In genomic region chr9:114662081-114662989, GRCh38 we compare ENCODE assay signal across 1 cellular context.
A peak's percentile ranks its signal among the peaks of the same experiment; 100 is the strongest.
TF ChIP-seq lines count a peak whose summit lies in the region.

No MANE protein-coding gene starts in this region.

TF ChIP-seq in HepG2, 621 proteins besides CTCF, POLR2A, EP300 and RAD21:
- TF ChIP-seq XRCC5 (optimal IDR thresholded peaks at IDR 0.05; ENCODE audit: low read length), result peak; percentile 46
- TF ChIP-seq, protein P1, sequence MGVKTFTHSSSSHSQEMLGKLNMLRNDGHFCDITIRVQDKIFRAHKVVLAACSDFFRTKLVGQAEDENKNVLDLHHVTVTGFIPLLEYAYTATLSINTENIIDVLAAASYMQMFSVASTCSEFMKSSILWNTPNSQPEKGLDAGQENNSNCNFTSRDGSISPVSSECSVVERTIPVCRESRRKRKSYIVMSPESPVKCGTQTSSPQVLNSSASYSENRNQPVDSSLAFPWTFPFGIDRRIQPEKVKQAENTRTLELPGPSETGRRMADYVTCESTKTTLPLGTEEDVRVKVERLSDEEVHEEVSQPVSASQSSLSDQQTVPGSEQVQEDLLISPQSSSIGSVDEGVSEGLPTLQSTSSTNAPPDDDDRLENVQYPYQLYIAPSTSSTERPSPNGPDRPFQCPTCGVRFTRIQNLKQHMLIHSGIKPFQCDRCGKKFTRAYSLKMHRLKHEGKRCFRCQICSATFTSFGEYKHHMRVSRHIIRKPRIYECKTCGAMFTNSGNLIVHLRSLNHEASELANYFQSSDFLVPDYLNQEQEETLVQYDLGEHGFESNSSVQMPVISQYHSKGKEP (CRISPR knock-in tag; IDR thresholded peaks at IDR 0.05), result no peak
- TF ChIP-seq SMYD3 (CRISPR knock-in tag; IDR thresholded peaks at IDR 0.05), result no peak
- TF ChIP-seq SUZ12 (IDR thresholded peaks at IDR 0.05; ENCODE audit: low read depth, low read length), result no peak
- no peak for TF ChIP-seq HOXA7 (CRISPR knock-in tag; IDR thresholded peaks at IDR 0.05)
- TF ChIP-seq SMC3 (IDR thresholded peaks at IDR 0.05; ENCODE audit: low read length), result peak; percentile 57
- no peak for TF ChIP-seq ONECUT2 (CRISPR knock-in tag; IDR thresholded peaks at IDR 0.05)
- no peak for TF ChIP-seq ATM (IDR thresholded peaks at IDR 0.05; ENCODE audit: borderline replicate concordance)
- no peak for TF ChIP-seq PCBP2 (optimal IDR thresholded peaks at IDR 0.05; ENCODE audit: low read depth, low read length, poor library complexity, severe bottlenecking)
- TF ChIP-seq STAG1 (CRISPR knock-in tag; IDR thresholded peaks at IDR 0.05), result peak; percentile 79
- TF ChIP-seq RARG (CRISPR knock-in tag; IDR thresholded peaks at IDR 0.05; ENCODE audit: low read depth), result no peak
- TF ChIP-seq ATF3 (CRISPR knock-in tag; IDR thresholded peaks at IDR 0.05), result no peak
